19 cellular contexts compared by ENCODE assay signal in genomic region chr7:19017374-19017773, GRCh38.
DNase-seq lines count a peak whose midpoint lies in the region; ATAC-seq and TF ChIP-seq lines count a peak whose summit lies in the region.
"Had no signal": no experiment of that assay in that cellular context is flagged by ENCODE, and none has a peak within 500 bp of the region (broad histone marks: within the 10 kb centered on the region; RNA-seq: fewer than 3 reads in every experiment).

No MANE protein-coding gene starts in this region.

- no peaks in the 10 kb centered on the region for H3K36me3 Mint-ChIP-seq in activated CD8-positive, alpha-beta T cell treated with anti-CD3 and anti-CD28 coated beads for 36 hours (ENCODE audit: low read depth)

- H3K9me3 ChIP-seq in PC-9 (ENCODE audit: insufficient read depth, low read depth): peaks cover 5% of the 10 kb centered on the region; the same call in 1 of the 2 replicates
- H3K9me3 ChIP-seq in smooth muscle cell (replicated peaks; ENCODE audit: low read depth): peaks cover 8% of the 10 kb centered on the region
- H3K9me3 ChIP-seq in mucosa of descending colon: peaks cover 7% of the 10 kb centered on the region

- H3K27me3 Mint-ChIP-seq in activated CD8-positive, alpha-beta T cell treated with anti-CD3 and anti-CD28 coated beads for 36 hours: no peaks in the 10 kb centered on the region

- peak; percentile 39 for DNase-seq in DMS53 (lab: John Stamatoyannopoulos, UW)
- no peak for DNase-seq in DMS53 treated with DMSO at 0.1 percent for 48 hours (lab: John Stamatoyannopoulos, UW; ENCODE audit: unreplicated experiment)
- peak in 1 of 2 experiments; percentile 23 for DNase-seq in PC-9
- no peak for DNase-seq in fibroblast of the aortic adventitia (ENCODE audit: low read depth)
- no peak for DNase-seq in smooth muscle cell (lab: John Stamatoyannopoulos, UW; ENCODE audit: unreplicated experiment)
- DNase-seq in NCI-H2081 (lab: John Stamatoyannopoulos, UW): no peak
- DNase-seq in mucosa of descending colon: no peak
- DNase-seq in activated CD8-positive, alpha-beta T cell treated with anti-CD3 and anti-CD28 coated beads for 36 hours: no peak
- DNase-seq: IMR-90, Kasumi-1, MM.1S, NCI-H1092, NCI-H1436 treated with DMSO at 0.1 percent for 48 hours, NCI-H2029 treated with DMSO at 0.1 percent for 48 hours, NCI-H2171 treated with DMSO at 0.1 percent for 48 hours, NCI-H446, NCI-H69, Right ventricle myocardium superior had no signal

- no peak overlapping the region for H3K4me3 ChIP-seq in PC-9
- no peak overlapping the region for H3K4me3 ChIP-seq in fibroblast of the aortic adventitia (ENCODE audit: low read depth, low read length)
- H3K4me3 ChIP-seq in smooth muscle cell: no peak overlapping the region
- no peak overlapping the region for H3K4me3 ChIP-seq in mucosa of descending colon

- 100% methylated on average over 1 of the region's 1 CpG for WGBS in smooth muscle cell (ENCODE audit: low lambda C conversion rate)

- H3K27me3 ChIP-seq in PC-9 (ENCODE audit: insufficient read depth, low read depth) (no peaks in the 10 kb centered on the region), smooth muscle cell (ENCODE audit: low read depth) (no peaks in the 10 kb centered on the region)

- H3K27ac ChIP-seq in PC-9 (no peak overlapping the region), smooth muscle cell (ENCODE audit: low read depth) (no peak overlapping the region)
- H3K27ac ChIP-seq: 22Rv1 had no signal

- H2AFZ ChIP-seq in PC-9 (no peak overlapping the region), smooth muscle cell (ENCODE audit: low read depth) (no peak overlapping the region)

- CTCF ChIA-PET in PC-9 (lab: Charles Lee): no interaction called here
- CTCF ChIA-PET in activated CD8-positive, alpha-beta T cell treated with anti-CD3 and anti-CD28 coated beads for 36 hours (lab: Charles Lee): no interaction called here

- no peak overlapping the region for H3K4me2 ChIP-seq in PC-9
- H3K4me2 ChIP-seq in smooth muscle cell: no peak overlapping the region

- no peak for ATAC-seq in mucosa of descending colon
- ATAC-seq in activated CD8-positive, alpha-beta T cell treated with anti-CD3 and anti-CD28 coated beads for 36 hours: no peak

- no peak overlapping the region for H3K27ac Mint-ChIP-seq in activated CD8-positive, alpha-beta T cell treated with anti-CD3 and anti-CD28 coated beads for 36 hours

- H3K4me1 ChIP-seq in PC-9 (replicated peaks; ENCODE audit: insufficient read depth) (0 out of 2 replicates have a peak, but pooled peaks cover 5% of the 10 kb centered on the region), smooth muscle cell (ENCODE audit: low read depth) (no peaks in the 10 kb centered on the region), mucosa of descending colon (ENCODE audit: low read depth) (no peaks in the 10 kb centered on the region)

- no TSS peak for BruUV-seq in PC-9 (replicated peaks; lab: Mats Ljungman, UMichigan)

- no peaks in the 10 kb centered on the region for H4K20me1 ChIP-seq in PC-9 (ENCODE audit: insufficient read depth)
- H4K20me1 ChIP-seq in smooth muscle cell (ENCODE audit: low read depth): no peaks in the 10 kb centered on the region

- POLR2A ChIA-PET in PC-9 (lab: Charles Lee; ENCODE audit: unreplicated experiment): no interaction called here
- POLR2A ChIA-PET in activated CD8-positive, alpha-beta T cell treated with anti-CD3 and anti-CD28 coated beads for 36 hours (lab: Charles Lee): no interaction called here

- no peak overlapping the region for H3K9ac ChIP-seq in smooth muscle cell (ENCODE audit: low read depth)

- intact Hi-C loops in PC-9 (cut with micrococcal nuclease; ENCODE audit: unreplicated experiment) (no loop called here), mucosa of descending colon (cut with DNase I, micrococcal nuclease) (no loop called here)
- intact Hi-C loops in activated CD8-positive, alpha-beta T cell treated with anti-CD3 and anti-CD28 coated beads for 36 hours (cut with micrococcal nuclease): no loop called here

- H3K9me3 Mint-ChIP-seq in activated CD8-positive, alpha-beta T cell treated with anti-CD3 and anti-CD28 coated beads for 36 hours: peaks cover 7% of the 10 kb centered on the region

- H3K4me3 Mint-ChIP-seq in activated CD8-positive, alpha-beta T cell treated with anti-CD3 and anti-CD28 coated beads for 36 hours: no peak overlapping the region

- H3F3A ChIP-seq in PC-9 (ENCODE audit: insufficient read depth, low read depth) (0 out of 2 replicates have a peak, but pooled peaks cover 4% of the 10 kb centered on the region), smooth muscle cell (ENCODE audit: low read depth) (peaks cover 4% of the 10 kb centered on the region)

- no peaks in the 10 kb centered on the region for H3K9me2 ChIP-seq in PC-9 (ENCODE audit: insufficient read depth)

- H3K36me3 ChIP-seq in PC-9 (ENCODE audit: low read depth) (no peaks in the 10 kb centered on the region), smooth muscle cell (ENCODE audit: low read depth) (no peaks in the 10 kb centered on the region), mucosa of descending colon (ENCODE audit: low read depth) (no peaks in the 10 kb centered on the region)

- H3K4me1 Mint-ChIP-seq in activated CD8-positive, alpha-beta T cell treated with anti-CD3 and anti-CD28 coated beads for 36 hours (ENCODE audit: low read depth): no peaks in the 10 kb centered on the region

- TF ChIP-seq CTCF in PC-9 (conservative IDR thresholded peaks at IDR 0.05): peak; percentile 49
- TF ChIP-seq CTCF in fibroblast of the aortic adventitia (IDR thresholded peaks at IDR 0.05; ENCODE audit: insufficient read depth, low read length): peak; percentile 14
- peak; percentile 4 for TF ChIP-seq CTCF in smooth muscle cell (IDR thresholded peaks at IDR 0.05; ENCODE audit: borderline replicate concordance, insufficient read depth, poor library complexity, severe bottlenecking)
- no peak for TF ChIP-seq CTCF in mucosa of descending colon (IDR thresholded peaks at IDR 0.05)
- no peak for TF ChIP-seq CTCF in activated CD8-positive, alpha-beta T cell treated with anti-CD3 and anti-CD28 coated beads for 36 hours (IDR thresholded peaks at IDR 0.05)

- H3K79me2 ChIP-seq in PC-9 (ENCODE audit: low read depth) (no peaks in the 10 kb centered on the region), smooth muscle cell (ENCODE audit: low read depth) (no peaks in the 10 kb centered on the region)

Comparison
In these comparisons a context has a peak if more than half of its experiments do, and no peak if none do; other contexts are left out.
1. CTCF ChIP-seq: peak in PC-9 (single experiment), fibroblast of the aortic adventitia (single experiment) and smooth muscle cell (single experiment); none in mucosa of descending colon (single experiment) and activated CD8-positive, alpha-beta T cell treated with anti-CD3 and anti-CD28 coated beads for 36 hours (single experiment).